In genomic region chr13:19644947-19645439, GRCh38 we compare ENCODE assay signal across 1 cellular context.
TF ChIP-seq lines count a peak whose summit lies in the region.

No MANE protein-coding gene starts in this region.

TF ChIP-seq in WTC11, 78 proteins besides CTCF, POLR2A, EP300 and RAD21 (continued from another document):
- no peak for TF ChIP-seq MLX (CRISPR knock-in tag; IDR thresholded peaks at IDR 0.05)
- TF ChIP-seq SOX15 (CRISPR knock-in tag; IDR thresholded peaks at IDR 0.05), result no peak
- TF ChIP-seq ATF6 (CRISPR knock-in tag; IDR thresholded peaks at IDR 0.05), result no peak
- TF ChIP-seq FOXP1 (CRISPR knock-in tag; IDR thresholded peaks at IDR 0.05; ENCODE audit: borderline replicate concordance), result no peak
- no peak for TF ChIP-seq ZNF121 (CRISPR knock-in tag; IDR thresholded peaks at IDR 0.05)
- TF ChIP-seq NFYB (CRISPR knock-in tag; conservative IDR thresholded peaks at IDR 0.05; ENCODE audit: low read depth), result no peak
- TF ChIP-seq MXD4 (CRISPR knock-in tag; IDR thresholded peaks at IDR 0.05; ENCODE audit: borderline replicate concordance), result no peak
- no peak for TF ChIP-seq AFF4 (CRISPR knock-in tag; IDR thresholded peaks at IDR 0.05; ENCODE audit: borderline replicate concordance)
- no peak for TF ChIP-seq GRHL2 (CRISPR knock-in tag; IDR thresholded peaks at IDR 0.05; ENCODE audit: insufficient replicate concordance, severe bottlenecking)
TF ChIP-seq in WTC11: peak in this region for 0.
